Comparison of ENCODE assay signal across 9 cellular contexts in genomic region chr12:103742349-103742784, GRCh38.
DNase-seq lines count a peak whose midpoint lies in the region; TF ChIP-seq lines count a peak whose summit lies in the region.
"Had no signal": no experiment of that assay in that cellular context is flagged by ENCODE, and none has a peak within 500 bp of the region (broad histone marks: within the 10 kb centered on the region; RNA-seq: fewer than 3 reads in every experiment).

No MANE protein-coding gene starts in this region.

- peaks cover 8 to 9% of the 10 kb centered on the region in 2 donors for H3K4me1 ChIP-seq in duodenal mucosa (ENCODE audit: control insufficient read depth in 1 of 2, insufficient read depth in 2 of 2, low read length in 2 of 2)

- H3K36me3 ChIP-seq in duodenal mucosa (ENCODE audit: control insufficient read depth in 1 of 2, insufficient read depth in 2 of 2, low read length in 2 of 2) (no peaks in the 10 kb centered on the region), MG63 (no peaks in the 10 kb centered on the region)

- no peak overlapping the region for H3K4me3 ChIP-seq in duodenal mucosa (ENCODE audit: low read depth in 1 of 2, low read length in 2 of 2)
- no peak overlapping the region for H3K4me3 ChIP-seq in MG63

- DNase-seq in H4 (ENCODE audit: low spot score), result peak; percentile 52
- peak; percentile 94 for DNase-seq in NCI-H446 treated with DMSO at 0.1 percent for 48 hours (lab: John Stamatoyannopoulos, UW)
- DNase-seq in putamen (ENCODE audit: low spot score), result peak; percentile 8
- DNase-seq in MG63, result no peak
- no peak for DNase-seq in GM10266 (ENCODE audit: extremely low spot score)
- DNase-seq in stimulated activated CD4-positive, alpha-beta T cell treated with anti-CD3 and anti-CD28 coated beads, Interleukin-2, amount 100 ng/mL, for 24 hours, result no peak
- DNase-seq in activated CD4-positive, alpha-beta T cell treated with anti-CD3 and anti-CD28 coated beads, Interleukin-2, amount 50 U/mL, for 1 hour, result no peak
- DNase-seq: activated CD4-positive, alpha-beta memory T cell treated with anti-CD3 and anti-CD28 coated beads, Interleukin-2, amount 10 ng/mL, durations not matched to agents 7 days and 5 days had no signal

- no peaks in the 10 kb centered on the region for H3K27me3 ChIP-seq in duodenal mucosa (ENCODE audit: control insufficient read depth in 1 of 2, insufficient read depth in 2 of 2, low read length in 2 of 2)
- H3K27me3 ChIP-seq in MG63, result no peaks in the 10 kb centered on the region

- H3K9ac ChIP-seq in duodenal mucosa (ENCODE audit: low read depth in 1 of 2, low read length in 2 of 2), result no peak overlapping the region

- peak overlapping the region; percentile 55 for H3K27ac ChIP-seq in duodenal mucosa (ENCODE audit: low read depth, low read length)

- no peak for TF ChIP-seq CTCF in GM10266 (IDR thresholded peaks at IDR 0.05; ENCODE audit: control insufficient read depth, insufficient read depth, low read depth, missing control alignments)

- H3K9me3 ChIP-seq in duodenal mucosa (ENCODE audit: control insufficient read depth in 1 of 2, low read length in 2 of 2) (no peaks in the 10 kb centered on the region), MG63 (no peaks in the 10 kb centered on the region)

Comparison
In these comparisons a context has a peak if more than half of its experiments do, and no peak if none do; other contexts are left out.
1. DNase-seq: peak in H4 (single experiment), NCI-H446 treated with DMSO at 0.1 percent for 48 hours (single experiment) and putamen (single experiment); none in MG63 (single experiment), GM10266 (single experiment), stimulated activated CD4-positive, alpha-beta T cell treated with anti-CD3 and anti-CD28 coated beads, Interleukin-2, amount 100 ng/mL, for 24 hours (0 of 2) and activated CD4-positive, alpha-beta T cell treated with anti-CD3 and anti-CD28 coated beads, Interleukin-2, amount 50 U/mL, for 1 hour (single experiment).